Comparison of ENCODE assay signal across 15 cellular contexts in the genomic region with DNA sequence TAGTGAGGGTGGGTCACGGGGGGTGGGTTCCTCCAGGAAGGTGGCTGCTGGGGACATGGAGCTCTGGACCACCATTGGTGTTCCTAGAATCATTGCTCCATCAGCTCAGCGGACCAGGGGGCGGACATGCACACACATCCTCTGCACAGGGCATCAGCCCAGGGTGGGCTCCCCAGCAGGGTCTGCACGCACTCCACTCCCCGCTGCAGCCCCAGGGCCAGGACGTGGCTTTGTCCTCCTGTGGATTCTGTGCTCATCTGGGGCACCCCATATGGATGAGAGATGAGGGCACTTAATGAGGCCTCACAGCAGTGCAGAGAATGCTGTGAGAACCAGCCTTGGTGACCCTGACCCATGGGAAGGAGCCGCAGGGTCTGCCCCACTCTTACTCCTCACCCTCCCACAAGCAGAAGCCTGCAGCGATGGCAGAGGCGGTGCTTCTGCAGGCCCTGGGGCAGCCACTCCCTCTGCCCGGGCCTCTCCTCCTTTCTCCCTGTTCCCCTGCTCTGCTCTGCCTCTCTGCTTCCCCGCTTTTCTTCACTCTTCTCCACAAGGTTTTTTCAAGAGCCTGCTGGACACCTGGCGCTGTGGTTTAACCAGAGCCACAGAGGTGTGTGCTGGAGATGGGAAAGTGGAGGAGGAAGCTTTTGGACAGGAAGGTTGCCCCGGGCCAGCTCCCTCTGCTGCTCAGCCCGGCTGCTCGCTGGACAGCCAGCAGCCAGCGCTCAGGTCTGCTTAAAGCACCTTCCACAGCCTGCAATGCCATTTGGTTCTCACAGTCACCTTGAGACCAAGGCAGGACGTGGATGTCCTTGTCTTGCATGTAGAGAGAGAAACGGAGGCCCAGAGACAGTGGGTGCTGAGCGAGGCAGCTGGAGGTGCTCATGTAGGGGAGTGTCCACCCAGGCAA. TPM values are rescaled to one million over a fixed set of nuclear protein-coding genes. Genes with fewer than 3 reads are reported as not detected.
DNase-seq lines count a peak whose midpoint lies in the region; ATAC-seq and TF ChIP-seq lines count a peak whose summit lies in the region.
"Had no signal": no experiment of that assay in that cellular context is flagged by ENCODE, and none has a peak within 500 bp of the region (broad histone marks: within the 10 kb centered on the region; RNA-seq: fewer than 3 reads in every experiment).

No MANE protein-coding gene starts in this region.

- no peak overlapping the region for H2BK5ac ChIP-seq in mesenchymal stem cell (ENCODE audit: low read depth, low read length, poor library complexity, severe bottlenecking)

- no peak overlapping the region for H3K4me3 ChIP-seq in mammary epithelial cell (replicated peaks in 1 of 3; ENCODE audit: insufficient read depth in 1 of 3, low read depth in 2 of 3, low read length in 3 of 3)
- H3K4me3 ChIP-seq in WERI-Rb-1 (ENCODE audit: low read depth, low read length), result peak overlapping the region; percentile 17
- no peak overlapping the region for H3K4me3 ChIP-seq in mesenchymal stem cell (ENCODE audit: insufficient read depth in 1 of 2, low read depth in 1 of 2, low read length in 2 of 2)
- H3K4me3 ChIP-seq in upper lobe of right lung, result no peak overlapping the region
- no peak overlapping the region for H3K4me3 ChIP-seq in prostate gland
- H3K4me3 ChIP-seq: gastrocnemius medialis, left ventricle myocardium inferior had no signal

- dilution Hi-C loops in mammary epithelial cell (cut with HindIII; ENCODE audit: low sequenced_read_pairs), result no loop called here

- H3K4me2 ChIP-seq in mammary epithelial cell (ENCODE audit: insufficient read depth, low read depth, low read length) (no peak overlapping the region), mesenchymal stem cell (ENCODE audit: low read length, poor library complexity, severe bottlenecking) (no peak overlapping the region)

- no peak overlapping the region for H2AFZ ChIP-seq in mammary epithelial cell (ENCODE audit: low read depth, low read length)
- no peak overlapping the region for H2AFZ ChIP-seq in mesenchymal stem cell (ENCODE audit: low read depth, low read length)

- no peaks in the 10 kb centered on the region for H3K79me2 ChIP-seq in mammary epithelial cell (ENCODE audit: insufficient read depth, low read length)

- no peak overlapping the region for H3K18ac ChIP-seq in mesenchymal stem cell (ENCODE audit: low read depth in 1 of 2, low read length in 2 of 2)

- H3K4me3 Mint-ChIP-seq in MCF 10A (ENCODE audit: unreplicated experiment), result no peak overlapping the region

- no peak for TF ChIP-seq POLR2A in prostate gland (IDR thresholded peaks at IDR 0.05)

- H3K27me3 ChIP-seq in mammary epithelial cell (ENCODE audit: insufficient read depth, low read length) (peaks cover 2% of the 10 kb centered on the region), WERI-Rb-1 (ENCODE audit: insufficient read depth, low read depth, severe bottlenecking) (peaks cover 25% of the 10 kb centered on the region), mesenchymal stem cell (ENCODE audit: control insufficient read depth in 1 of 2, insufficient read depth in 1 of 2, low read length in 2 of 2) (peaks cover 25 to 69% of the 10 kb centered on the region in 2 experiments), upper lobe of right lung (peaks cover 9% of the 10 kb centered on the region), prostate gland (replicated peaks; ENCODE audit: insufficient read depth) (peaks cover 2% of the 10 kb centered on the region)

- H3K4ac ChIP-seq in mesenchymal stem cell (ENCODE audit: low read depth in 1 of 2, low read length in 2 of 2), result no peak overlapping the region

- POLR2A ChIA-PET in MCF 10A (lab: Yijun Ruan, JAX), result no interaction called here

- H3K36me3 ChIP-seq in mammary epithelial cell (ENCODE audit: insufficient read depth, low read length), result no peaks in the 10 kb centered on the region
- H3K36me3 ChIP-seq in WERI-Rb-1, result no peaks in the 10 kb centered on the region
- no peaks in the 10 kb centered on the region for H3K36me3 ChIP-seq in mesenchymal stem cell (ENCODE audit: control insufficient read depth in 1 of 2, insufficient read depth in 2 of 2, low read depth in 1 of 2, low read length in 2 of 2)
- H3K36me3 ChIP-seq in upper lobe of right lung, result no peaks in the 10 kb centered on the region
- no peaks in the 10 kb centered on the region for H3K36me3 ChIP-seq in prostate gland
- H3K36me3 ChIP-seq: gastrocnemius medialis, left ventricle myocardium inferior had no signal

- CTCF ChIA-PET in MCF 10A (lab: Yijun Ruan, JAX), result no interaction called here
- CTCF ChIA-PET in mammary epithelial cell (lab: Charles Lee; ENCODE audit: low non-redundant PET), result no interaction called here

- no peak overlapping the region for H3K9ac ChIP-seq in mammary epithelial cell (ENCODE audit: insufficient read depth, low read length)
- no peak overlapping the region for H3K9ac ChIP-seq in mesenchymal stem cell (ENCODE audit: low read length)

- DNase-seq in MCF 10A (ENCODE audit: unreplicated experiment) (peak; percentile 24), mammary epithelial cell (no peak), WERI-Rb-1 (peak; percentile 44), mesenchymal stem cell (no peak), upper lobe of right lung (peak; percentile 52), globus pallidus (ENCODE audit: low spot score) (no peak), prostate gland (ENCODE audit: low spot score) (no peak), activated gamma-delta T cell (lab: John Stamatoyannopoulos, UW) (no peak)
- DNase-seq: activated CD8-positive, alpha-beta memory T cell treated with anti-CD3 and anti-CD28 coated beads, Interleukin-2, amount 50 U/mL, for 48 hours; effector CD8-positive, alpha-beta T cell; gastrocnemius medialis; left ventricle myocardium inferior; NCI-H446; stimulated activated CD4-positive, alpha-beta T cell treated with anti-CD3 and anti-CD28 coated beads, Interleukin-2, amount 100 ng/mL, for 24 hours; stimulated activated naive CD8-positive, alpha-beta T cell treated with anti-CD3 and anti-CD28 coated beads, Interleukin-15, Interleukin-2, amounts not matched to agents 100 U/mL and 50 U/mL, for 24 hours had no signal

- ATAC-seq in upper lobe of right lung, result no peak
- ATAC-seq: gastrocnemius medialis; stimulated activated naive CD8-positive, alpha-beta T cell treated with anti-CD3 and anti-CD28 coated beads, Interleukin-15, Interleukin-2, amounts not matched to agents 100 U/mL and 50 U/mL, for 24 hours had no signal

- no TSS peak for BruUV-seq in MCF 10A (replicated peaks; lab: Mats Ljungman, UMichigan)
- no TSS peak for BruUV-seq in mammary epithelial cell (replicated peaks; lab: Mats Ljungman, UMichigan)

- no peak overlapping the region for H3K14ac ChIP-seq in mesenchymal stem cell (ENCODE audit: low read length in 2 of 2)

- no peak overlapping the region for H2BK120ac ChIP-seq in mesenchymal stem cell (ENCODE audit: low read depth, low read length)

- H4K91ac ChIP-seq in mesenchymal stem cell (ENCODE audit: low read length), result no peak overlapping the region

- H3K9me3 ChIP-seq in mammary epithelial cell (replicated peaks; ENCODE audit: insufficient read depth, low read length), result no peaks in the 10 kb centered on the region
- H3K9me3 ChIP-seq in WERI-Rb-1 (ENCODE audit: severe bottlenecking), result peaks cover 8% of the 10 kb centered on the region
- no peaks in the 10 kb centered on the region for H3K9me3 ChIP-seq in mesenchymal stem cell (ENCODE audit: control insufficient read depth, low read length)
- H3K9me3 ChIP-seq in upper lobe of right lung, result no peaks in the 10 kb centered on the region
- no peaks in the 10 kb centered on the region for H3K9me3 ChIP-seq in prostate gland
- H3K9me3 ChIP-seq: gastrocnemius medialis had no signal

- TF ChIP-seq CTCF in MCF 10A (IDR thresholded peaks at IDR 0.05; ENCODE audit: unreplicated experiment) (no peak), mammary epithelial cell (conservative IDR thresholded peaks at IDR 0.05 in 1 of 2, IDR thresholded peaks at IDR 0.05 in 1 of 2; ENCODE audit: extremely low read depth in 1 of 2, insufficient read depth in 1 of 2, low read depth in 1 of 2, low read length in 2 of 2) (no peak), WERI-Rb-1 (IDR thresholded peaks at IDR 0.05; ENCODE audit: low read depth, low read length) (peak; percentile 26; the same call in 1 of the 2 replicates), upper lobe of right lung (IDR thresholded peaks at IDR 0.05) (no peak), prostate gland (IDR thresholded peaks at IDR 0.05) (no peak)

- WGBS in mammary epithelial cell (ENCODE audit: low coverage, missing lambda C conversion rate), result 55% methylated on average over 15 of the region's 19 CpGs
- 68% methylated on average over 17 of the region's 19 CpGs for WGBS in mesenchymal stem cell
- WGBS in prostate gland, result 46% methylated on average over 19 of the region's 19 CpGs

- H3K27ac ChIP-seq in mammary epithelial cell (ENCODE audit: insufficient read depth, low read depth, low read length), result no peak overlapping the region
- peak overlapping the region; percentile 9 for H3K27ac ChIP-seq in WERI-Rb-1
- H3K27ac ChIP-seq in mesenchymal stem cell (ENCODE audit: low read length, poor library complexity, severe bottlenecking), result no peak overlapping the region
- H3K27ac ChIP-seq in upper lobe of right lung, result no peak overlapping the region
- H3K27ac ChIP-seq in prostate gland, result no peak overlapping the region
- H3K27ac ChIP-seq: gastrocnemius medialis, left ventricle myocardium inferior had no signal

- no peak overlapping the region for H3K23ac ChIP-seq in mesenchymal stem cell (ENCODE audit: low read length in 2 of 2)

- H3K4me1 ChIP-seq in mammary epithelial cell (ENCODE audit: insufficient read depth, low read length) (peaks cover under 1% of the 10 kb centered on the region), mesenchymal stem cell (ENCODE audit: control insufficient read depth, insufficient read depth, low read depth, low read length) (peaks cover 1% of the 10 kb centered on the region), upper lobe of right lung (no peaks in the 10 kb centered on the region), prostate gland (replicated peaks) (no peaks in the 10 kb centered on the region)
- H3K4me1 ChIP-seq: gastrocnemius medialis, left ventricle myocardium inferior had no signal

- in situ Hi-C loops in mammary epithelial cell (cut with MboI; ENCODE audit: low sequenced_read_pairs in 2 of 2), result no loop called here

- intact Hi-C loops in MCF 10A (cut with micrococcal nuclease), result no loop called here
- intact Hi-C loops in mammary epithelial cell (cut with micrococcal nuclease), result no loop called here
- intact Hi-C loops in upper lobe of right lung (cut with DNase I), result no loop called here
- intact Hi-C loops in prostate gland (cut with DNase I), result no loop called here

- H3K36me3 Mint-ChIP-seq in MCF 10A (ENCODE audit: insufficient read depth, unreplicated experiment), result no peaks in the 10 kb centered on the region

- no peaks in the 10 kb centered on the region for H3K79me1 ChIP-seq in mesenchymal stem cell (replicated peaks; ENCODE audit: low read length, poor library complexity, severe bottlenecking)

- peak overlapping the region; percentile 5 for H4K8ac ChIP-seq in mesenchymal stem cell (ENCODE audit: low read length)

- H2BK12ac ChIP-seq in mesenchymal stem cell (ENCODE audit: low read length in 2 of 2), result no peak overlapping the region

- no peak overlapping the region for H2BK15ac ChIP-seq in mesenchymal stem cell (ENCODE audit: low read depth, poor library complexity, severe bottlenecking)

- H3K27ac Mint-ChIP-seq in MCF 10A (ENCODE audit: low read depth, unreplicated experiment), result no peak overlapping the region

- H3K9me3 Mint-ChIP-seq in MCF 10A (ENCODE audit: unreplicated experiment), result no peaks in the 10 kb centered on the region

- no peaks in the 10 kb centered on the region for H4K20me1 ChIP-seq in mammary epithelial cell (ENCODE audit: insufficient read depth, low read length)

- H3K4me1 Mint-ChIP-seq in MCF 10A (ENCODE audit: insufficient read depth, unreplicated experiment), result peaks cover 9% of the 10 kb centered on the region

- no peak overlapping the region for H2AK5ac ChIP-seq in mesenchymal stem cell (ENCODE audit: low read length, severe bottlenecking)

- peaks cover 23% of the 10 kb centered on the region for H3K27me3 Mint-ChIP-seq in MCF 10A (ENCODE audit: insufficient read depth, unreplicated experiment)

RNA-seq across cellular contexts. Expression of gene PCBP3, which starts 26.2 kb away (rescaled TPM):
- total RNA-seq in MCF 10A (2022) (3.7 and 6.6 TPM in 2 replicates), mammary epithelial cell (1 to 10 TPM in 1 of 2 donors, under 1 TPM in 1; 0.67 to 1.0 TPM), upper lobe of right lung (3.8 TPM), prostate gland (10 to 100 TPM in 1 of 2 donors, under 1 TPM in 1; 0.77 to 17.2 TPM)
- 0.05 TPM for polyA plus RNA-seq in mammary epithelial cell
- not detected for polyA minus RNA-seq in mammary epithelial cell
- polyA plus RNA-seq in mesenchymal stem cell (2013, experiment 1 of 2), result 6.0 TPM
- polyA plus RNA-seq in mesenchymal stem cell (2013, experiment 2 of 2), result 6.1 TPM

Comparison
In these comparisons a context has a peak if more than half of its experiments do, and no peak if none do; other contexts are left out.
1. DNase-seq: peak in MCF 10A (single experiment), WERI-Rb-1 (single experiment) and upper lobe of right lung (single experiment); none in mammary epithelial cell (single experiment), mesenchymal stem cell (single experiment), globus pallidus (single experiment), prostate gland (single experiment) and activated gamma-delta T cell (single experiment).